Comparison of ENCODE assay signal across 8 cellular contexts in the genomic region with DNA sequence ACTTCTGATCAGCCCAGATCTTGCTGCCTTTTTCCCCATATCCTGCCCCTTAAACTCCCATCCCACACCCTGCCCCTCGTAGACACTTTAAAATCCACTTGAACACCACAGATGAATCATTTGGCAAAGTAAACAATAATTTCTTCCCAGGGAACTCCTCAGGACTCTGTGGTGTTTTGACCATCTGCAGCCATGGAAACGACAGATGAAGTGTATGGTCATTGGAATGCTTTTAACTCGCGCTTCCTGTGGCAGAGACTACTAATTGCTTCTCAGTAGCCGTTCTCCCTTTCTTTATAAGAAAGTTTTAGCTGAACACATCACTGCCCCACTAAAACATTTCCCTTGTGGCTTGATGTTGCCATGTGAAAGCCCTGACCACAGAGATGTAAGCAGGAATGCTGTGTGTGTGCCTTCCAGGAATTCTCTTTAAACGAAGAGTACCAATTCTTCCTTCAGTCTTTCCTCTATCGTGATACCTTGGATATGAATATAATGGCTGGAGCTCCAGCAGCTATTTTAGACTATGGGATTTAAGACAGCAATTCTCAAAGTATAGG.
DNase-seq lines count a peak whose midpoint lies in the region; ATAC-seq and TF ChIP-seq lines count a peak whose summit lies in the region.

No MANE protein-coding gene starts in this region.

- H3K27ac ChIP-seq in Peyer's patch, result peak overlapping the region in 3 of 4 donors; percentile 17 to 73 (median 28)

- DNase-seq in GM04504 (ENCODE audit: low read depth) (peak; percentile 98), Peyer's patch (peak in 1 of 3 donors; percentile 64), fibroblast of villous mesenchyme (ENCODE audit: low read depth) (peak; percentile 99), pons (ENCODE audit: low spot score) (peak; percentile 14)
- DNase-seq in activated CD8-positive, alpha-beta memory T cell treated with anti-CD3 and anti-CD28 coated beads, Interleukin-2, amount 10 ng/mL, durations not matched to agents 7 days and 5 days, result no peak
- DNase-seq in effector CD4-positive, alpha-beta T cell, result no peak
- no peak for DNase-seq in activated naive CD4-positive, alpha-beta T cell treated with Interleukin-2 at 50 U/mL for 16 hours

- no peak for TF ChIP-seq POLR2A in Peyer's patch (IDR thresholded peaks at IDR 0.05)

- H3K27me3 ChIP-seq in Peyer's patch, result no peaks in the 10 kb centered on the region

- no peaks in the 10 kb centered on the region for H3K9me3 Mint-ChIP-seq in activated CD8-positive, alpha-beta memory T cell treated with anti-CD3 and anti-CD28 coated beads, Interleukin-2, amount 10 ng/mL, durations not matched to agents 7 days and 5 days (ENCODE audit: low read depth)

- H3K4me3 Mint-ChIP-seq in activated CD8-positive, alpha-beta memory T cell treated with anti-CD3 and anti-CD28 coated beads, Interleukin-2, amount 10 ng/mL, durations not matched to agents 7 days and 5 days, result no peak overlapping the region

- no peaks in the 10 kb centered on the region for H3K36me3 Mint-ChIP-seq in activated CD8-positive, alpha-beta memory T cell treated with anti-CD3 and anti-CD28 coated beads, Interleukin-2, amount 10 ng/mL, durations not matched to agents 7 days and 5 days

- H3K4me1 Mint-ChIP-seq in activated CD8-positive, alpha-beta memory T cell treated with anti-CD3 and anti-CD28 coated beads, Interleukin-2, amount 10 ng/mL, durations not matched to agents 7 days and 5 days, result no peaks in the 10 kb centered on the region

- TF ChIP-seq CTCF in Peyer's patch (IDR thresholded peaks at IDR 0.05) (no peak), fibroblast of villous mesenchyme (IDR thresholded peaks at IDR 0.05; ENCODE audit: insufficient read depth, low read depth, low read length) (no peak)

- H3K9me3 ChIP-seq in Peyer's patch, result no peaks in the 10 kb centered on the region

- peaks cover 0 to 11% (median 0%) of the 10 kb centered on the region in 4 donors for H3K4me1 ChIP-seq in Peyer's patch

- H3K4me3 ChIP-seq in Peyer's patch (no peak overlapping the region), fibroblast of villous mesenchyme (ENCODE audit: low read depth, low read length) (peak overlapping the region; percentile 22)

- no peak overlapping the region for H3K27ac Mint-ChIP-seq in activated CD8-positive, alpha-beta memory T cell treated with anti-CD3 and anti-CD28 coated beads, Interleukin-2, amount 10 ng/mL, durations not matched to agents 7 days and 5 days

- ATAC-seq in activated CD8-positive, alpha-beta memory T cell treated with anti-CD3 and anti-CD28 coated beads, Interleukin-2, amount 10 ng/mL, durations not matched to agents 7 days and 5 days, result no peak
- ATAC-seq in GM21515 (IDR thresholded peaks at IDR 0.05; ENCODE audit: unreplicated experiment), result no peak

- H3K27me3 Mint-ChIP-seq in activated CD8-positive, alpha-beta memory T cell treated with anti-CD3 and anti-CD28 coated beads, Interleukin-2, amount 10 ng/mL, durations not matched to agents 7 days and 5 days, result no peaks in the 10 kb centered on the region

- CTCF ChIA-PET in activated CD8-positive, alpha-beta memory T cell treated with anti-CD3 and anti-CD28 coated beads, Interleukin-2, amount 10 ng/mL, durations not matched to agents 7 days and 5 days (lab: Charles Lee), result no interaction called here

- no peaks in the 10 kb centered on the region for H3K36me3 ChIP-seq in Peyer's patch

Comparison
In these comparisons a context has a peak if more than half of its experiments do, and no peak if none do; other contexts are left out.
1. DNase-seq: peak in GM04504 (single experiment), fibroblast of villous mesenchyme (single experiment) and pons (single experiment); none in activated CD8-positive, alpha-beta memory T cell treated with anti-CD3 and anti-CD28 coated beads, Interleukin-2, amount 10 ng/mL, durations not matched to agents 7 days and 5 days (single experiment), effector CD4-positive, alpha-beta T cell (single experiment) and activated naive CD4-positive, alpha-beta T cell treated with Interleukin-2 at 50 U/mL for 16 hours (single experiment).